ENCODE assay signal across 8 cellular contexts in the genomic region with DNA sequence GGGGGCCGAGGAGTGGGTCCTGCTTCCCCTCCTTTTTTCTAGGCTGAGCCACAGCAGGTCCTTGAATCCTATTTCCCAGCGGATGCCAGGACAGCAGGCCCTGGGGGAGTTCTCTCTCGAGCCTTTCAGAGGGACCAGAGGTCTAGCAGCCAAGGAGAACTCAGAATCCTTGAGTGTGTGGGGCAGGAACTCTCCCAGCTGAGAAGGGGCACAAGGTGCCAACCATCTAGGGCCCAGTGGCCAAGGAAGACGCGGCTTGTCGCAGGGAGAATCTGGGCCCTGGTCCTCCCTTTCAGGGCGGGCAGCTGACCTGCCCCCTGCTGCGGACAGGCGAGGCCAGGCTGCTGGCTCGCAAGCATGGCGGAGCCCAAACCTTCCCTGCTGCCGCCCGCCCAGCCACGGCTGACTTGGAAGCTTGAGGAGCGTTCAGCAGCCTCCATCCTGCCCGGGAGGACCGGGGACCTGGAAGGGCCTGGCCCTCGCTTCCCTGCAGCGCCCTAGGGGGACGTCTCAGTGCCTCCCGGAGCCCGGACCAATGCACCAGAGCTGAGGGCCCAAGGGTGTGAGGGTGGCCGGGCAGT. TPM values are rescaled to one million over a fixed set of nuclear protein-coding genes. Genes with fewer than 3 reads are reported as not detected.
DNase-seq lines count a peak whose midpoint lies in the region; ATAC-seq and FAIRE-seq lines count a peak whose summit lies in the region.

No MANE protein-coding gene starts in this region.

- no peaks in the 10 kb centered on the region for H3K36me3 Mint-ChIP-seq in activated naive CD4-positive, alpha-beta T cell treated with anti-CD3 and anti-CD28 coated beads, Interleukin-2, amount 50 U/mL, for 24 hours

- peaks cover 20% of the 10 kb centered on the region for H3K4me1 Mint-ChIP-seq in activated naive CD4-positive, alpha-beta T cell treated with anti-CD3 and anti-CD28 coated beads, Interleukin-2, amount 50 U/mL, for 24 hours

- H3K27me3 ChIP-seq in iPS DF 6.9 (ENCODE audit: control insufficient read depth, insufficient read depth, low read length), result no peaks in the 10 kb centered on the region
- no peaks in the 10 kb centered on the region for H3K27me3 ChIP-seq in small intestine (ENCODE audit: control insufficient read depth in 2 of 2, insufficient read depth in 2 of 2, low read length in 2 of 2)

- DNase-seq in DMS 273 (lab: John Stamatoyannopoulos, UW; ENCODE audit: unreplicated experiment) (peak; percentile 46), DMS 273 treated with DMSO at 0.1 percent for 48 hours (lab: John Stamatoyannopoulos, UW) (no peak), iPS DF 6.9 (ENCODE audit: low read depth, low spot score) (no peak), small intestine (peak; percentile 26), DMS153 (lab: John Stamatoyannopoulos, UW) (no peak), NCI-H2107 (lab: John Stamatoyannopoulos, UW) (no peak)

- peak overlapping the region; percentile 46 for H3K27ac Mint-ChIP-seq in activated naive CD4-positive, alpha-beta T cell treated with anti-CD3 and anti-CD28 coated beads, Interleukin-2, amount 50 U/mL, for 24 hours

- peak overlapping the region; percentile 94 for H3K4me3 Mint-ChIP-seq in activated naive CD4-positive, alpha-beta T cell treated with anti-CD3 and anti-CD28 coated beads, Interleukin-2, amount 50 U/mL, for 24 hours

- H3K27ac ChIP-seq in iPS DF 6.9 (ENCODE audit: low read length), result no peak overlapping the region
- H3K27ac ChIP-seq in small intestine (ENCODE audit: low read depth in 1 of 2, low read length in 1 of 2), result peak overlapping the region; percentile 95 to 99

- WGBS in iPS DF 6.9 (ENCODE audit: insufficient coverage, insufficient read length), result no CpG with 5 or more reads among the region's 23 CpGs
- 8 to 13% (median 9%) methylated on average over 22 to 23 of the region's 23 CpGs for WGBS in small intestine, 3 donors

- no peaks in the 10 kb centered on the region for H3K9me3 Mint-ChIP-seq in activated naive CD4-positive, alpha-beta T cell treated with anti-CD3 and anti-CD28 coated beads, Interleukin-2, amount 50 U/mL, for 24 hours

- H3K36me3 ChIP-seq in iPS DF 6.9 (ENCODE audit: control insufficient read depth, insufficient read depth, low read length) (peaks cover 26% of the 10 kb centered on the region), small intestine (ENCODE audit: control insufficient read depth in 2 of 2, insufficient read depth in 2 of 2, low read length in 2 of 2) (peaks cover 6 to 17% of the 10 kb centered on the region in 2 donors)

- H3K9me3 ChIP-seq in iPS DF 6.9 (ENCODE audit: control insufficient read depth, insufficient read depth, low read length) (no peaks in the 10 kb centered on the region), small intestine (ENCODE audit: control insufficient read depth, low read depth) (no peaks in the 10 kb centered on the region)

- peak; percentile 4 for ATAC-seq in HG03378 (IDR thresholded peaks at IDR 0.05; ENCODE audit: unreplicated experiment)

- no peaks in the 10 kb centered on the region for H3K4me1 ChIP-seq in iPS DF 6.9 (ENCODE audit: control insufficient read depth, insufficient read depth, low read length)
- peaks cover 2 to 3% of the 10 kb centered on the region in 2 donors for H3K4me1 ChIP-seq in small intestine (ENCODE audit: control insufficient read depth in 2 of 2, insufficient read depth in 1 of 2, low read depth in 1 of 2, low read length in 1 of 2)

- H3K4me3 ChIP-seq in iPS DF 6.9 (ENCODE audit: low read length) (peak overlapping the region; percentile 74), small intestine (ENCODE audit: low read depth in 1 of 2, low read length in 2 of 2) (peak overlapping the region; percentile 50 to 94)

- FAIRE-seq in small intestine (lab: Jason Lieb, UNC), result no peak

- H3K27me3 Mint-ChIP-seq in activated naive CD4-positive, alpha-beta T cell treated with anti-CD3 and anti-CD28 coated beads, Interleukin-2, amount 50 U/mL, for 24 hours, result no peaks in the 10 kb centered on the region

RNA-seq across cellular contexts. Expression of a gene that starts 1.0 kb away (rescaled TPM):
- 100 to 1,000 TPM in 1 of 3 donors, 10 to 100 TPM in 2; 49.2 to 113 (median 77.4) TPM for polyA plus RNA-seq in small intestine

RNA-seq across cellular contexts. Expression of a gene that starts 22.5 kb away (rescaled TPM):
- polyA plus RNA-seq in small intestine, result 100 to 1,000 TPM in 1 of 3 donors, 10 to 100 TPM in 2; 11.0 to 231 (median 37.3) TPM

RNA-seq across cellular contexts. Expression of a gene that starts 44.7 kb away (rescaled TPM):
- polyA plus RNA-seq in small intestine, result 1 to 10 TPM; 2.6 to 10.0 (median 3.1) TPM

RNA-seq across cellular contexts. Expression of a gene that starts 45.2 kb away (rescaled TPM):
- 10 to 100 TPM; 18.4 to 54.4 (median 21.5) TPM for polyA plus RNA-seq in small intestine

Comparison
In these comparisons a context has a peak if more than half of its experiments do, and no peak if none do; other contexts are left out.
1. DNase-seq: peak in DMS 273 (single experiment) and small intestine (single experiment); none in DMS 273 treated with DMSO at 0.1 percent for 48 hours (single experiment), iPS DF 6.9 (single experiment), DMS153 (single experiment) and NCI-H2107 (single experiment).